ENCODE assay signal across 10 cellular contexts in genomic region chr1:160208179-160209040, GRCh38. TPM values are rescaled to one million over a fixed set of nuclear protein-coding genes. Genes with fewer than 3 reads are reported as not detected.
A peak's percentile ranks its signal among the peaks of the same experiment; 100 is the strongest.
DNase-seq lines count a peak whose midpoint lies in the region; ATAC-seq and TF ChIP-seq lines count a peak whose summit lies in the region.
"Had no signal": no experiment of that assay in that cellular context is flagged by ENCODE, and none has a peak within 500 bp of the region (broad histone marks: within the 10 kb centered on the region; RNA-seq: fewer than 3 reads in every experiment).

No MANE protein-coding gene starts in this region.

- H3K27ac ChIP-seq in SK-N-SH (ENCODE audit: low read depth in 2 of 2, low read length in 1 of 2) (peak overlapping the region; percentile 67 to 99), left lung (peak overlapping the region; percentile 20 to 88), stomach (peak overlapping the region in 4 of 5 donors; percentile 93 to 95 (median 94)), PC-9 (no peak overlapping the region)

- H4K20me1 ChIP-seq in SK-N-SH (ENCODE audit: insufficient read depth), result peaks cover 56% of the 10 kb centered on the region
- H4K20me1 ChIP-seq in PC-9 (ENCODE audit: insufficient read depth), result peaks cover 19% of the 10 kb centered on the region

- H3K27me3 Mint-ChIP-seq in activated naive CD8-positive, alpha-beta T cell, result no peaks in the 10 kb centered on the region

- TF ChIP-seq CTCF in SK-N-SH (IDR thresholded peaks at IDR 0.05) (no peak), left lung (IDR thresholded peaks at IDR 0.05) (no peak), stomach (IDR thresholded peaks at IDR 0.05) (no peak), PC-9 (conservative IDR thresholded peaks at IDR 0.05) (no peak)

- H2AFZ ChIP-seq in SK-N-SH (ENCODE audit: low read depth) (no peak overlapping the region), PC-9 (no peak overlapping the region)

- peaks cover 30% of the 10 kb centered on the region for H3F3A ChIP-seq in SK-N-SH (replicated peaks; ENCODE audit: insufficient read depth)
- H3F3A ChIP-seq in PC-9 (ENCODE audit: insufficient read depth, low read depth), result peaks cover 33% of the 10 kb centered on the region

- POLR2A ChIA-PET in SK-N-SH (lab: Yijun Ruan, JAX) (interaction anchor here (0.6 to 1.0 kb wide), 2 partner anchors 138 to 192 kb away, joined by 3 read pairs; partner anchors contain the start of genes KCNJ10 and VANGL2), PC-9 (lab: Charles Lee; ENCODE audit: unreplicated experiment) (no interaction called here)

- H3K4me3 ChIP-seq in SK-N-SH (ENCODE audit: low read depth in 2 of 2, low read length in 1 of 2) (no peak overlapping the region; a peak in 1 of 4 replicates), left lung (no peak overlapping the region), stomach (no peak overlapping the region), PC-9 (no peak overlapping the region)

- peak overlapping the region; percentile 96; the same call in 1 of the 2 replicates for H3K9ac ChIP-seq in SK-N-SH

- no peak for TF ChIP-seq RAD21 in SK-N-SH (IDR thresholded peaks at IDR 0.05; ENCODE audit: low read length)

- peaks cover 4% of the 10 kb centered on the region for H3K36me3 Mint-ChIP-seq in activated naive CD8-positive, alpha-beta T cell

- TF ChIP-seq EP300 in SK-N-SH (IDR thresholded peaks at IDR 0.05; ENCODE audit: borderline replicate concordance in 1 of 2, low read depth in 1 of 2, low read length in 1 of 2) (no peak), stomach (IDR thresholded peaks at IDR 0.05) (no peak)

- CTCF ChIA-PET in SK-N-SH (lab: Yijun Ruan, JAX) (interaction anchor here (0.6 to 13.6 kb wide), 10 partner anchors 11 to 123 kb away, joined by 3 to 137 read pairs (median 4); partner anchors contain the start of gene CASQ1), PC-9 (lab: Charles Lee) (no interaction called here)

- intact Hi-C loops in left lung (cut with DNase I), result no loop called here
- intact Hi-C loops in stomach (cut with DNase I; ENCODE audit: low total_unique reads), result no loop called here
- intact Hi-C loops in PC-9 (cut with micrococcal nuclease; ENCODE audit: unreplicated experiment), result loop anchor here (5.0 kb wide), 1 partner anchor 176 kb away; the partner anchor contains the start of gene PIGM

- peaks cover 40 to 68% of the 10 kb centered on the region in 2 experiments for H3K4me1 ChIP-seq in SK-N-SH (ENCODE audit: control insufficient read depth in 1 of 2, insufficient read depth in 2 of 2, low read depth in 1 of 2, low read length in 1 of 2)
- H3K4me1 ChIP-seq in left lung, result peaks cover 28 to 60% of the 10 kb centered on the region in 2 donors
- H3K4me1 ChIP-seq in stomach, result peaks cover 37 to 70% (median 65%) of the 10 kb centered on the region in 4 donors
- peaks cover 22% of the 10 kb centered on the region for H3K4me1 ChIP-seq in PC-9 (replicated peaks; ENCODE audit: insufficient read depth)

- H3K4me2 ChIP-seq in SK-N-SH, result peak overlapping the region; percentile 100
- H3K4me2 ChIP-seq in PC-9, result no peak overlapping the region

- ATAC-seq in SK-N-SH treated with all-trans-retinoic acid at 6 μM for 48 hours (no peak), left lung (no peak), HG03025 (IDR thresholded peaks at IDR 0.05; ENCODE audit: low FRiP score, unreplicated experiment) (no peak)
- ATAC-seq: left lobe of liver had no signal

- H3K27me3 ChIP-seq in SK-N-SH (ENCODE audit: insufficient read depth), result no peaks in the 10 kb centered on the region
- H3K27me3 ChIP-seq in left lung, result no peaks in the 10 kb centered on the region
- H3K27me3 ChIP-seq in stomach, result no peaks in the 10 kb centered on the region
- no peaks in the 10 kb centered on the region for H3K27me3 ChIP-seq in PC-9 (ENCODE audit: insufficient read depth, low read depth)

- H3K9me3 ChIP-seq in SK-N-SH, result no peaks in the 10 kb centered on the region
- no peaks in the 10 kb centered on the region for H3K9me3 ChIP-seq in left lung
- no peaks in the 10 kb centered on the region for H3K9me3 ChIP-seq in stomach
- no peaks in the 10 kb centered on the region for H3K9me3 ChIP-seq in PC-9 (ENCODE audit: insufficient read depth, low read depth)

- no peak overlapping the region for H3K4me3 Mint-ChIP-seq in activated naive CD8-positive, alpha-beta T cell

- no peaks in the 10 kb centered on the region for H3K9me3 Mint-ChIP-seq in activated naive CD8-positive, alpha-beta T cell (ENCODE audit: low read depth)

- DNase-seq in SK-N-SH, result no peak
- DNase-seq in left lung, result no peak
- DNase-seq in stomach, result no peak
- no peak for DNase-seq in NOMO-1 treated with dmso at 0.1 percent for 144 hours (lab: John Stamatoyannopoulos, UW; ENCODE audit: unreplicated experiment)
- no peak for DNase-seq in PC-9

- peaks cover 47% of the 10 kb centered on the region for H3K4me1 Mint-ChIP-seq in activated naive CD8-positive, alpha-beta T cell (ENCODE audit: low read depth)

- peak overlapping the region; percentile 77 for H3K27ac Mint-ChIP-seq in activated naive CD8-positive, alpha-beta T cell

- WGBS in SK-N-SH (ENCODE audit: low lambda C conversion rate), result 71% methylated on average over 8 of the region's 8 CpGs
- WGBS in stomach, 5 donors, result 58 to 75% (median 73%) methylated on average over 8 of the region's 8 CpGs

- H3K36me3 ChIP-seq in SK-N-SH (replicated peaks in 1 of 2; ENCODE audit: control insufficient read depth in 1 of 2, insufficient read depth in 2 of 2, low read length in 1 of 2) (peaks cover 48 to 53% of the 10 kb centered on the region in 2 experiments), left lung (peaks cover 2 to 51% of the 10 kb centered on the region in 2 donors), stomach (peaks cover 30 to 60% (median 49%) of the 10 kb centered on the region in 4 donors), PC-9 (ENCODE audit: low read depth) (peaks cover 11% of the 10 kb centered on the region; the same call in 1 of the 2 replicates)

- no peaks in the 10 kb centered on the region for H3K9me2 ChIP-seq in SK-N-SH
- no peaks in the 10 kb centered on the region for H3K9me2 ChIP-seq in PC-9 (ENCODE audit: insufficient read depth)

- H3K79me2 ChIP-seq in SK-N-SH (ENCODE audit: insufficient read depth), result peaks cover 70% of the 10 kb centered on the region
- peaks cover 46% of the 10 kb centered on the region for H3K79me2 ChIP-seq in PC-9 (ENCODE audit: low read depth)

- TF ChIP-seq POLR2A in stomach (IDR thresholded peaks at IDR 0.05), result no peak

- no TSS peak for BruUV-seq in PC-9 (replicated peaks; lab: Mats Ljungman, UMichigan)

TF ChIP-seq in SK-N-SH, 30 proteins besides CTCF, POLR2A, EP300 and RAD21 (continues in another document):
- TF ChIP-seq CHD2 (IDR thresholded peaks at IDR 0.05; ENCODE audit: low read length, partially characterized antibody), result no peak
- no peak for TF ChIP-seq ELF1 (IDR thresholded peaks at IDR 0.05)

TF ChIP-seq in SK-N-SH treated with all-trans-retinoic acid at 6 μM for 48 hours, 23 proteins besides CTCF, POLR2A, EP300 and RAD21 (continues in another document):
- TF ChIP-seq OSR1 (CRISPR knock-in tag; IDR thresholded peaks at IDR 0.05) (no peak), ZNF565 (CRISPR knock-in tag; conservative IDR thresholded peaks at IDR 0.05; ENCODE audit: low read depth) (no peak), PATZ1 (CRISPR knock-in tag; IDR thresholded peaks at IDR 0.05; ENCODE audit: borderline replicate concordance) (no peak), ZNF70 (CRISPR knock-in tag; IDR thresholded peaks at IDR 0.05) (no peak)

RNA-seq across cellular contexts. Expression of gene PEA15, which starts 3.2 kb away (rescaled TPM):
- polyA plus RNA-seq in SK-N-SH (2012; rRNA removed), result 322 and 382 TPM in 2 replicates
- 313 and 411 TPM in 2 replicates for polyA plus RNA-seq in SK-N-SH (2012; cell fraction: cytosol; rRNA removed)
- polyA plus RNA-seq in SK-N-SH (2012; cell fraction: nucleus; rRNA removed), result 176 and 239 TPM in 2 replicates
- 100 to 1,000 TPM; 175 to 178 TPM for total RNA-seq in left lung
- 10 to 100 TPM; 26.3 to 75.4 (median 34.8) TPM for total RNA-seq in stomach
- 100 to 1,000 TPM in 2 of 3 donors, 10 to 100 TPM in 1; 69.4 to 127 (median 107) TPM for polyA plus RNA-seq in stomach
- total RNA-seq in PC-9 (2021), result 84.7 and 139 TPM in 2 replicates

RNA-seq across cellular contexts. Expression of gene CASQ1, which starts 18.0 kb away (rescaled TPM):
- polyA plus RNA-seq in SK-N-SH (2012; rRNA removed), result 0.08 and 0.18 TPM in 2 replicates
- polyA plus RNA-seq in SK-N-SH (2012; cell fraction: cytosol; rRNA removed), result 0.06 and 0.10 TPM in 2 replicates
- polyA plus RNA-seq in SK-N-SH (2012; cell fraction: nucleus; rRNA removed), result 0.10 and 0.11 TPM in 2 replicates
- under 1 TPM; 0.17 to 0.29 TPM for total RNA-seq in left lung
- under 1 TPM in 1 of 5 donors, not detected in 4; 0.55 TPM for total RNA-seq in stomach
- polyA plus RNA-seq in stomach, result under 1 TPM in 2 of 3 donors, not detected in 1; 0.48 to 0.61 TPM
- not detected in 2 replicates for total RNA-seq in PC-9 (2021)
- total RNA-seq: activated CD8-positive, alpha-beta memory T cell treated with anti-CD3 and anti-CD28 coated beads for 36 hours; left lobe of liver had no signal

RNA-seq across cellular contexts. Expression of gene DCAF8, which starts 53.9 kb away (rescaled TPM):
- polyA plus RNA-seq in SK-N-SH (2012; rRNA removed) (108 and 150 TPM in 2 replicates), stomach (10 to 100 TPM; 39.4 to 45.1 (median 40.7) TPM)
- polyA plus RNA-seq in SK-N-SH (2012; cell fraction: cytosol; rRNA removed), result 55.1 and 69.1 TPM in 2 replicates
- polyA plus RNA-seq in SK-N-SH (2012; cell fraction: nucleus; rRNA removed), result 383 and 570 TPM in 2 replicates
- total RNA-seq in left lung (10 to 100 TPM; 93.9 to 99.3 TPM), stomach (100 to 1,000 TPM in 3 of 5 donors, 10 to 100 TPM in 2; 85.8 to 267 (median 148) TPM), PC-9 (2021) (152 and 161 TPM in 2 replicates)

RNA-seq across cellular contexts. Expression of gene ATP1A4, which starts 57.0 kb away (rescaled TPM):
- polyA plus RNA-seq in SK-N-SH (2012; rRNA removed), result not detected in 2 replicates
- not detected in 2 replicates for polyA plus RNA-seq in SK-N-SH (2012; cell fraction: cytosol; rRNA removed)
- polyA plus RNA-seq in SK-N-SH (2012; cell fraction: nucleus; rRNA removed), result 0.02 TPM in 2 replicates
- total RNA-seq in left lung, result not detected
- under 1 TPM in 1 of 5 donors, not detected in 4; 0.37 TPM for total RNA-seq in stomach
- polyA plus RNA-seq in stomach, result under 1 TPM in 1 of 3 donors, not detected in 2; 0.05 TPM
- not detected in 2 replicates for total RNA-seq in PC-9 (2021)
- total RNA-seq: activated CD8-positive, alpha-beta memory T cell treated with anti-CD3 and anti-CD28 coated beads for 36 hours; left lobe of liver had no signal
